Comparison of ENCODE assay signal across 8 cellular contexts in the genomic region with DNA sequence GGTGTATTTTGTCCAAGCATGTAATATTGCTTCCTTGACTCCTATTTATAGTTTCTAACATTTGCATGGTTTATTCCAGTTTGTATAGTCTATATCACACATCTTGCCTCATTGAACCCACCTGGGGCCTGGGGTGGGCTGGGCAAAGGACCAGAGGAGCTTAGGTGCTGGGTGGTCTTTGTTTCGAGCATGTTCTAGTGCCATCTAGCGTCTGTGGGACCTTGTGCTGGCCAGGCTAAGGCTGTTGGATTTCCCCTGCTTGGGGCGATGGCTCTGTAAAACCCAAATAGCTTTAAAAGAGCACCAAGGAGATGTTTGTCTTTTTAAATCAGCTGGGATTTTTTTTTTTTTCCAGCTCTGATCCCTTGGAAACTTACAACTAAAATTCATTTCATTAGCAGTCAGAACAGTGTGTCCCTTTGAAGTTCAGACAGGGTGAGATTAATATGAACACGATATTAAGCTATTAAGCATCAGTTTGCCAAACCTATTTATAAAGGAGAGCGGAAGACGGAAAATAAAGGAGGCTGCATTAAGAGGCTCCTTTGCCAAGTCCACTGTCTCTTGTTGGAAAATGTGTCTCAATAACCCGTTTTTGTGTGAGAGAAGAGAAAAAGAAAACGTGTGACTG.
A peak's percentile ranks its signal among the peaks of the same experiment; 100 is the strongest.
DNase-seq lines count a peak whose midpoint lies in the region; ATAC-seq and TF ChIP-seq lines count a peak whose summit lies in the region.

No MANE protein-coding gene starts in this region.

- TF ChIP-seq CTCF in LNCaP clone FGC (IDR thresholded peaks at IDR 0.05; ENCODE audit: control insufficient read depth, extremely low read depth, insufficient read depth), result peak; percentile 49

- 36% methylated on average over 8 of the region's 8 CpGs for WGBS in right cardiac atrium

- H3K9me3 ChIP-seq in right cardiac atrium (ENCODE audit: control insufficient read depth, low read length), result no peaks in the 10 kb centered on the region

- ATAC-seq in right cardiac atrium, result peak; percentile 90 to 93
- ATAC-seq in HG03095 (IDR thresholded peaks at IDR 0.05; ENCODE audit: unreplicated experiment), result no peak
- no peak for ATAC-seq in GM19467 (IDR thresholded peaks at IDR 0.05; ENCODE audit: unreplicated experiment)
- no peak for ATAC-seq in HG03457 (IDR thresholded peaks at IDR 0.05; ENCODE audit: unreplicated experiment)

- intact Hi-C loops in right cardiac atrium (cut with DNase I), result loop anchor here (2.0 to 10.0 kb wide), 6 partner anchors 87 to 517 kb away; partner anchors contain the start of gene FJX1 (in 2 of the 4)

- H3K4me3 ChIP-seq in LNCaP clone FGC (ENCODE audit: low read depth, low read length), result no peak overlapping the region
- no peak overlapping the region for H3K4me3 ChIP-seq in right cardiac atrium (ENCODE audit: low read length)

- H3K27me3 ChIP-seq in right cardiac atrium (ENCODE audit: control insufficient read depth, insufficient read depth), result no peaks in the 10 kb centered on the region

- DNase-seq in EH (ENCODE audit: low read depth) (peak; percentile 56), LNCaP clone FGC (ENCODE audit: low read depth) (no peak), amygdala (lab: John Stamatoyannopoulos, UW) (peak in 47 of 56 donors; percentile 2 to 81 (median 31)), right cardiac atrium (peak; percentile 51 to 79 (median 73))
- DNase-seq in stimulated activated CD8-positive, alpha-beta memory T cell treated with anti-CD3 and anti-CD28 coated beads, Interleukin-4, amount 100 ng/mL, for 48 hours, result peak; percentile 25

- no peaks in the 10 kb centered on the region for H3K4me1 ChIP-seq in right cardiac atrium (ENCODE audit: control insufficient read depth, insufficient read depth, low read length)

- no peak overlapping the region for H3K27ac ChIP-seq in right cardiac atrium (ENCODE audit: low read length)

Comparison
In these comparisons a context has a peak if more than half of its experiments do, and no peak if none do; other contexts are left out.
1. ATAC-seq: peak in right cardiac atrium (2 of 2); none in HG03095 (single experiment), GM19467 (single experiment) and HG03457 (single experiment).